In genomic region chr17:79570653-79571052, GRCh38 we compare ENCODE assay signal across 24 cellular contexts. TPM values are rescaled to one million over a fixed set of nuclear protein-coding genes. Genes with fewer than 3 reads are reported as not detected.
"Had no signal": no experiment of that assay in that cellular context is flagged by ENCODE, and none has a peak within 500 bp of the region (broad histone marks: within the 10 kb centered on the region; RNA-seq: fewer than 3 reads in every experiment).

No MANE protein-coding gene starts in this region.

- ATAC-seq: Panc1, PC-3, SK-N-SH treated with all-trans-retinoic acid at 6 μM for 48 hours had no signal

- H3K27ac ChIP-seq: RWPE1 had no signal

- H3K4me3 ChIP-seq: MG63 had no signal

- H3K9me3 ChIP-seq: MG63 had no signal

- DNase-seq: Karpas-422, KG1, MG63, NCI-H1092, NCI-H1105 treated with DMSO at 0.1 percent for 48 hours, NCI-H1417 treated with DMSO at 0.1 percent for 48 hours, NCI-H187, NCI-H2029, NCI-H2081 treated with DMSO at 0.1 percent for 48 hours, NCI-H2171, NCI-H226, NCI-H446, NCI-H510A, NCI-H524 treated with DMSO at 0.1 percent for 48 hours, NCI-H69, NCI-H774, PC-3, SHP77, T-helper 1 cell had no signal

- H3K36me3 ChIP-seq: MG63 had no signal

RNA-seq across cellular contexts. Expression of gene RBFOX3, which starts 40.2 kb away (rescaled TPM):
- total RNA-seq: HT-29, OCI-LY7, PC-3 had no signal
